1 cellular context compared by ENCODE assay signal in genomic region chr5:139654875-139655491, GRCh38.
TF ChIP-seq lines count a peak whose summit lies in the region.

No MANE protein-coding gene starts in this region.

TF ChIP-seq in GM23338, 12 proteins besides CTCF, POLR2A, EP300 and RAD21 (continued from another document):
- no peak for TF ChIP-seq ZNF462 (CRISPR knock-in tag; IDR thresholded peaks at IDR 0.05)
- no peak for TF ChIP-seq POLR2AphosphoS5 (IDR thresholded peaks at IDR 0.05; ENCODE audit: low read depth)
- no peak for TF ChIP-seq JUNB (IDR thresholded peaks at IDR 0.05; ENCODE audit: unreplicated experiment)
- TF ChIP-seq EZH2phosphoT487 (IDR thresholded peaks at IDR 0.05; ENCODE audit: unreplicated experiment), result no peak
- no peak for TF ChIP-seq ZNF331 (CRISPR knock-in tag; IDR thresholded peaks at IDR 0.05; ENCODE audit: low read depth)
- TF ChIP-seq ZNF114 (CRISPR knock-in tag; IDR thresholded peaks at IDR 0.05), result no peak
- TF ChIP-seq EZH2 (IDR thresholded peaks at IDR 0.05; ENCODE audit: low read depth, unreplicated experiment), result no peak
- TF ChIP-seq NANOG (IDR thresholded peaks at IDR 0.05; ENCODE audit: borderline replicate concordance), result no peak
- TF ChIP-seq CREB1 (CRISPR knock-in tag; IDR thresholded peaks at IDR 0.05; ENCODE audit: low read depth), result no peak
